Comparison of ENCODE assay signal across 20 cellular contexts in the genomic region with DNA sequence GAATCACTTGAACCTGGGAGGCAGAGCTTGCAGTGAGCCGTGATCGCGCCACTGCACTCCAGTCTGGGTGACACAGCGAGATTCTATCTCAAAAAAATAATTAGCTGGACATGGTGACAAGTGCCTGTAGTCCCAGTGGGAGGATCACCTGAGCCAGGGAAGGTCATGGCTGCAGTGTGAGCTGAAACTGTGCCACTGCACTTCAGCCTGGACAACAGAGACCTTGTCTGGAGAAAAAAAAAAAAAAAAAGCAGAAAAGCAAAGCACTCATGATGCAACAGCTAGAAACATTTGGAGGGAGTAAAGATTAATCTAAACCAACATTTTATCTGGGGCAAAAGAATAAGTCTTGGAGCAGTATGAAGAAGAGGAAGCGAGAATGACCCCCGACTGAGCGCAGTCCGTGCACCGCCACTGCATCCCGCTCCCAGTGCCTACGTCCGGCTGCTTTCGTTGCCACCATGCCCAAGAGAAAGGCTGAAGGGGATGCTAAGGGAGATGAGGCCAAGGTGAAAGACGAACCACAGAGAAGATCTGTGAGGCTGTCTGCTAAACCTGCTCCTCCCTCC. TPM values are rescaled to one million over a fixed set of nuclear protein-coding genes. Genes with fewer than 3 reads are reported as not detected.
A peak's percentile ranks its signal among the peaks of the same experiment; 100 is the strongest.
DNase-seq lines count a peak whose midpoint lies in the region; ATAC-seq and TF ChIP-seq lines count a peak whose summit lies in the region.
"Had no signal": no experiment of that assay in that cellular context is flagged by ENCODE, and none has a peak within 500 bp of the region (broad histone marks: within the 10 kb centered on the region; RNA-seq: fewer than 3 reads in every experiment).

No MANE protein-coding gene starts in this region.

- H3K27ac Mint-ChIP-seq in activated naive CD4-positive, alpha-beta T cell treated with anti-CD3 and anti-CD28 coated beads, Interleukin-2, amount 50 U/mL, for 72 hours: no peak overlapping the region
- H3K27ac Mint-ChIP-seq in activated CD8-positive, alpha-beta T cell treated with anti-CD3 and anti-CD28 coated beads for 36 hours: no peak overlapping the region

- H3K36me3 ChIP-seq in RWPE2 (ENCODE audit: low read depth): peaks cover 56% of the 10 kb centered on the region
- H3K36me3 ChIP-seq in spleen: peaks cover 0 to 84% (median 51%) of the 10 kb centered on the region in 6 donors

- no peaks in the 10 kb centered on the region for H3K27me3 Mint-ChIP-seq in activated CD8-positive, alpha-beta T cell treated with anti-CD3 and anti-CD28 coated beads for 36 hours
- H3K27me3 Mint-ChIP-seq: naive B cell had no signal

- WGBS in spleen, 5 donors: 90 to 94% (median 92%) methylated on average over 14 of the region's 14 CpGs

- H3K4me1 Mint-ChIP-seq in activated CD8-positive, alpha-beta T cell treated with anti-CD3 and anti-CD28 coated beads for 36 hours (ENCODE audit: low read depth): no peaks in the 10 kb centered on the region
- H3K4me1 Mint-ChIP-seq: naive B cell had no signal

- no peak overlapping the region for H3K27ac ChIP-seq in RWPE2 (ENCODE audit: poor library complexity, severe bottlenecking)
- H3K27ac ChIP-seq in spleen: no peak overlapping the region
- H3K27ac ChIP-seq: 22Rv1, C4-2B, heart right ventricle, skin epidermis, suprapubic skin had no signal

- H3K9me3 Mint-ChIP-seq in activated naive CD4-positive, alpha-beta T cell treated with anti-CD3 and anti-CD28 coated beads, Interleukin-2, amount 50 U/mL, for 72 hours: no peaks in the 10 kb centered on the region
- H3K9me3 Mint-ChIP-seq in activated CD8-positive, alpha-beta T cell treated with anti-CD3 and anti-CD28 coated beads for 36 hours: no peaks in the 10 kb centered on the region
- H3K9me3 Mint-ChIP-seq: naive B cell had no signal

- intact Hi-C loops in spleen (cut with DNase I; ENCODE audit: low total_unique reads): no loop called here
- intact Hi-C loops in activated CD8-positive, alpha-beta T cell treated with anti-CD3 and anti-CD28 coated beads for 36 hours (cut with micrococcal nuclease): no loop called here

- POLR2A ChIA-PET in activated CD8-positive, alpha-beta T cell treated with anti-CD3 and anti-CD28 coated beads for 36 hours (lab: Charles Lee): no interaction called here

- CTCF ChIA-PET in activated CD8-positive, alpha-beta T cell treated with anti-CD3 and anti-CD28 coated beads for 36 hours (lab: Charles Lee): interaction anchor here (1.3 to 1.5 kb wide), 2 partner anchors 52 to 63 kb away, joined by 4 read pairs; no protein-coding TSS in a partner anchor

- DNase-seq in DMS53 (lab: John Stamatoyannopoulos, UW): peak; percentile 25
- no peak for DNase-seq in DMS53 treated with DMSO at 0.1 percent for 48 hours (lab: John Stamatoyannopoulos, UW; ENCODE audit: unreplicated experiment)
- DNase-seq in RWPE2 (ENCODE audit: low spot score): peak; percentile 46
- peak; percentile 60 for DNase-seq in fibroblast of peridontal ligament (ENCODE audit: extremely low read depth)
- DNase-seq in spleen: peak; percentile 22
- no peak for DNase-seq in activated naive CD4-positive, alpha-beta T cell treated with anti-CD3 and anti-CD28 coated beads, Interleukin-2, amount 50 U/mL, for 72 hours (ENCODE audit: low spot score in 2 of 2)
- DNase-seq in activated CD8-positive, alpha-beta T cell treated with anti-CD3 and anti-CD28 coated beads for 36 hours: no peak
- DNase-seq in stimulated activated CD4-positive, alpha-beta T cell treated with anti-CD3 and anti-CD28 coated beads, Interleukin-12 subunit alpha, Interleukin-12 subunit beta, amount 100 ng/mL, for 4 hours: no peak
- DNase-seq: activated CD4-positive, CD25-positive, alpha-beta regulatory T cell; DMS 273 treated with DMSO at 0.1 percent for 48 hours; effector CD4-positive, alpha-beta T cell; heart right ventricle; naive B cell; NCI-H446; Right ventricle myocardium superior; stimulated activated CD8-positive, alpha-beta memory T cell treated with anti-CD3 and anti-CD28 coated beads, Interleukin-4, amount 100 ng/mL, for 48 hours had no signal

- H3K9me3 ChIP-seq in RWPE2 (ENCODE audit: severe bottlenecking) (no peaks in the 10 kb centered on the region), spleen (no peaks in the 10 kb centered on the region)
- H3K9me3 ChIP-seq: heart right ventricle, suprapubic skin had no signal

- H3K4me3 ChIP-seq in RWPE2 (ENCODE audit: severe bottlenecking): no peak overlapping the region
- H3K4me3 ChIP-seq in spleen: no peak overlapping the region
- H3K4me3 ChIP-seq: heart right ventricle, skin epidermis, suprapubic skin had no signal

- H3K4me1 ChIP-seq in RWPE2 (ENCODE audit: insufficient read depth, poor library complexity, severe bottlenecking) (no peaks in the 10 kb centered on the region), spleen (no peaks in the 10 kb centered on the region)
- H3K4me1 ChIP-seq: heart right ventricle, suprapubic skin had no signal

- no peak overlapping the region for H3K4me3 Mint-ChIP-seq in activated CD8-positive, alpha-beta T cell treated with anti-CD3 and anti-CD28 coated beads for 36 hours
- H3K4me3 Mint-ChIP-seq: naive B cell had no signal

- TF ChIP-seq CTCF in RWPE2 (IDR thresholded peaks at IDR 0.05; ENCODE audit: poor library complexity, severe bottlenecking) (no peak), spleen (IDR thresholded peaks at IDR 0.05 in 8 of 11, conservative IDR thresholded peaks at IDR 0.05 in 3 of 11) (no peak)
- no peak for TF ChIP-seq CTCF in activated CD8-positive, alpha-beta T cell treated with anti-CD3 and anti-CD28 coated beads for 36 hours (IDR thresholded peaks at IDR 0.05)

- peaks cover 0 to 5% of the 10 kb centered on the region in 2 donors for H3K36me3 Mint-ChIP-seq in activated naive CD4-positive, alpha-beta T cell treated with anti-CD3 and anti-CD28 coated beads, Interleukin-2, amount 50 U/mL, for 72 hours
- H3K36me3 Mint-ChIP-seq in activated CD8-positive, alpha-beta T cell treated with anti-CD3 and anti-CD28 coated beads for 36 hours (ENCODE audit: low read depth): peaks cover 22% of the 10 kb centered on the region

- H3K27me3 ChIP-seq in RWPE2 (ENCODE audit: insufficient read depth, poor library complexity, severe bottlenecking): no peaks in the 10 kb centered on the region
- H3K27me3 ChIP-seq in spleen (replicated peaks in 1 of 7): no peaks in the 10 kb centered on the region
- H3K27me3 ChIP-seq: heart right ventricle, suprapubic skin had no signal

- no peak for ATAC-seq in RWPE2 (ENCODE audit: low read depth)
- ATAC-seq in activated naive CD4-positive, alpha-beta T cell treated with anti-CD3 and anti-CD28 coated beads, Interleukin-2, amount 50 U/mL, for 72 hours: no peak
- no peak for ATAC-seq in activated CD8-positive, alpha-beta T cell treated with anti-CD3 and anti-CD28 coated beads for 36 hours
- ATAC-seq: heart right ventricle had no signal

- TF ChIP-seq POLR2A in spleen (IDR thresholded peaks at IDR 0.05): no peak

RNA-seq across cellular contexts. Expression of gene PRPSAP1, which starts 8.3 kb away (rescaled TPM):
- total RNA-seq in spleen: 10 to 100 TPM; 32.5 to 54.1 (median 38.3) TPM
- 10 to 100 TPM; 17.5 to 25.9 (median 17.5) TPM for polyA plus RNA-seq in spleen
- total RNA-seq in activated naive CD4-positive, alpha-beta T cell treated with anti-CD3 and anti-CD28 coated beads, Interleukin-2, amount 50 U/mL, for 72 hours: 10 to 100 TPM; 17.2 to 31.2 TPM
- 10 to 100 TPM; 28.1 to 29.9 TPM for total RNA-seq in activated CD8-positive, alpha-beta T cell treated with anti-CD3 and anti-CD28 coated beads for 36 hours

RNA-seq across cellular contexts. Expression of gene QRICH2, which starts 37.4 kb away (rescaled TPM):
- total RNA-seq in spleen: 1 to 10 TPM; 1.3 to 3.1 (median 2.7) TPM
- 1 to 10 TPM; 2.4 to 2.7 (median 2.5) TPM for polyA plus RNA-seq in spleen
- total RNA-seq in activated naive CD4-positive, alpha-beta T cell treated with anti-CD3 and anti-CD28 coated beads, Interleukin-2, amount 50 U/mL, for 72 hours: 1 to 10 TPM in 1 of 2 donors, under 1 TPM in 1; 0.46 to 1.8 TPM
- under 1 TPM; 0.49 to 0.52 TPM for total RNA-seq in activated CD8-positive, alpha-beta T cell treated with anti-CD3 and anti-CD28 coated beads for 36 hours

RNA-seq across cellular contexts. Expression of gene SPHK1, which starts 38.9 kb away (rescaled TPM):
- 1 to 10 TPM; 3.7 to 7.2 (median 5.7) TPM for total RNA-seq in spleen
- polyA plus RNA-seq in spleen: 10 to 100 TPM in 1 of 3 donors, 1 to 10 TPM in 2; 8.1 to 11.4 (median 9.6) TPM
- 10 to 100 TPM in 1 of 2 donors, 1 to 10 TPM in 1; 7.1 to 11.9 TPM for total RNA-seq in activated naive CD4-positive, alpha-beta T cell treated with anti-CD3 and anti-CD28 coated beads, Interleukin-2, amount 50 U/mL, for 72 hours
- total RNA-seq in activated CD8-positive, alpha-beta T cell treated with anti-CD3 and anti-CD28 coated beads for 36 hours: 10 to 100 TPM; 15.7 to 17.7 TPM

Comparison
In these comparisons a context has a peak if more than half of its experiments do, and no peak if none do; other contexts are left out.
1. DNase-seq: peak in DMS53 (single experiment), RWPE2 (single experiment), fibroblast of peridontal ligament (single experiment) and spleen (single experiment); none in DMS53 treated with DMSO at 0.1 percent for 48 hours (single experiment), activated naive CD4-positive, alpha-beta T cell treated with anti-CD3 and anti-CD28 coated beads, Interleukin-2, amount 50 U/mL, for 72 hours (0 of 2), activated CD8-positive, alpha-beta T cell treated with anti-CD3 and anti-CD28 coated beads for 36 hours (single experiment) and stimulated activated CD4-positive, alpha-beta T cell treated with anti-CD3 and anti-CD28 coated beads, Interleukin-12 subunit alpha, Interleukin-12 subunit beta, amount 100 ng/mL, for 4 hours (single experiment).